20 cellular contexts compared by ENCODE assay signal in the genomic region with DNA sequence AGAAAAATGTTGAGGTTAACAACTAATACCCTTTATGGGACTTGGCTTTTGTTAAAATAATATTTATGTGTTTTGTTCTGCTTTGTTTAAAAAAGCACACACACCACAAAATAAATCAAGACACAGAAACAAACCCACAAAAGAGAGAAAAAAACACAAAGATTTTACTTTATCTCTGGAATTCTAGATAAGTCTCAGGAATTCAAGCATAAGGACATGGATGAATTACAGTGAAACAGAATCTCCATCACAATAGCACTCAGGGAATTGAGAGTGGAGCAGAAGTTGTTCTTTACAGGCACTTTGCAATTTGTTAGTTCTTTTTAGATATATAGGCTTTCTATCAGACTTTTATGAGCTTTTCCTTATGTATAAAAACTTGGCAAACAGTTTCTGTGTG.
A peak's percentile ranks its signal among the peaks of the same experiment; 100 is the strongest.
DNase-seq lines count a peak whose midpoint lies in the region; ATAC-seq, FAIRE-seq and TF ChIP-seq lines count a peak whose summit lies in the region.
"Had no signal": no experiment of that assay in that cellular context is flagged by ENCODE, and none has a peak within 500 bp of the region (broad histone marks: within the 10 kb centered on the region; RNA-seq: fewer than 3 reads in every experiment).

No MANE protein-coding gene starts in this region.

- TF ChIP-seq CTCF in GM23338 (conservative IDR thresholded peaks at IDR 0.05; ENCODE audit: low read depth in 2 of 2), result no peak
- no peak for TF ChIP-seq CTCF in H1 (IDR thresholded peaks at IDR 0.05; ENCODE audit: control extremely low read depth in 1 of 3, insufficient read depth in 1 of 3, low read depth in 1 of 3, low read length in 3 of 3)

- H4K20me1 ChIP-seq in GM23338 (replicated peaks; ENCODE audit: insufficient read depth) (no peaks in the 10 kb centered on the region), H1 (replicated peaks in 1 of 2; ENCODE audit: control insufficient read depth in 1 of 2, insufficient read depth in 2 of 2, low read length in 2 of 2) (no peaks in the 10 kb centered on the region)

- H3K14ac ChIP-seq in H1 (ENCODE audit: insufficient read length) (no peak overlapping the region), mesenchymal stem cell (ENCODE audit: low read length in 2 of 2) (no peak overlapping the region)

- peak; percentile 91 for ATAC-seq in GM23338
- ATAC-seq in GM18505 (IDR thresholded peaks at IDR 0.05; ENCODE audit: unreplicated experiment), result no peak
- no peak for ATAC-seq in left cardiac atrium
- ATAC-seq: GM12878 had no signal

- no peak for TF ChIP-seq RAD21 in H1 (IDR thresholded peaks at IDR 0.05 in 1 of 2, conservative IDR thresholded peaks at IDR 0.05 in 1 of 2; ENCODE audit: low read depth in 2 of 2, low read length in 2 of 2)

- H3K79me2 ChIP-seq in GM23338 (replicated peaks; ENCODE audit: insufficient read depth) (no peaks in the 10 kb centered on the region), H1 (ENCODE audit: control insufficient read depth in 1 of 2, insufficient read depth in 2 of 2, low read length in 2 of 2) (no peaks in the 10 kb centered on the region)

- H3K27ac ChIP-seq in GM23338 (ENCODE audit: low read depth) (peak overlapping the region; percentile 11), H1 (ENCODE audit: low read depth, low read length) (no peak overlapping the region), mesenchymal stem cell (ENCODE audit: low read length, poor library complexity, severe bottlenecking) (no peak overlapping the region)
- H3K27ac ChIP-seq: GM23248, RWPE1, SJCRH30 had no signal

- peaks cover 51% of the 10 kb centered on the region for H3K4me1 Mint-ChIP-seq in GM23338
- H3K4me1 Mint-ChIP-seq: CD14-positive monocyte had no signal

- intact Hi-C loops in left cardiac atrium (cut with DNase I), result no loop called here

- DNase-seq in GM23338 (ENCODE audit: low spot score), result peak; percentile 80
- DNase-seq in NCI-H226, result peak; percentile 17
- no peak for DNase-seq in H1 (ENCODE audit: low read depth in 1 of 2, low spot score in 2 of 2)
- peak; percentile 3 for DNase-seq in mesenchymal stem cell
- DNase-seq in anterior cingulate cortex (lab: John Stamatoyannopoulos, UW), result no peak
- DNase-seq in AG20443 (ENCODE audit: low spot score), result no peak
- no peak for DNase-seq in left cardiac atrium
- DNase-seq: Caco-2, GM23248, MV-4-11, NCI-H1417 treated with DMSO at 0.1 percent for 48 hours, NCI-H2029, NCI-H2227 treated with DMSO at 0.1 percent for 48 hours, NCI-H526, OCI-M1 had no signal

- H3K56ac ChIP-seq in H1 (replicated peaks; ENCODE audit: insufficient read length, low read depth, low read length), result no peak overlapping the region

- TF ChIP-seq EP300 in H1 (IDR thresholded peaks at IDR 0.05; ENCODE audit: borderline replicate concordance in 1 of 2, low read depth in 2 of 2, low read length in 2 of 2), result no peak

- H2BK12ac ChIP-seq in H1 (ENCODE audit: low read depth, low read length), result no peak overlapping the region
- no peak overlapping the region for H2BK12ac ChIP-seq in mesenchymal stem cell (ENCODE audit: low read length in 2 of 2)

- no peaks in the 10 kb centered on the region for H3F3A ChIP-seq in GM23338 (replicated peaks; ENCODE audit: low read depth)

- H4K91ac ChIP-seq in H1 (replicated peaks; ENCODE audit: insufficient read length, low read length) (no peak overlapping the region), mesenchymal stem cell (ENCODE audit: low read length) (no peak overlapping the region)

- POLR2A ChIA-PET in H1 (lab: Charles Lee; ENCODE audit: partially characterized antibody), result interaction anchor here (0.9 kb wide), 1 partner anchor 10 kb away, joined by 3 read pairs; no protein-coding TSS in a partner anchor

- H2AFZ ChIP-seq in GM23338 (no peak overlapping the region), H1 (ENCODE audit: low read length) (no peak overlapping the region), mesenchymal stem cell (ENCODE audit: low read depth, low read length) (no peak overlapping the region)
- H2AFZ ChIP-seq: GM23248 had no signal

- no peak overlapping the region for H3K18ac ChIP-seq in H1 (ENCODE audit: extremely low read depth, low read length)
- no peak overlapping the region for H3K18ac ChIP-seq in mesenchymal stem cell (ENCODE audit: low read depth in 1 of 2, low read length in 2 of 2)

- CTCF ChIA-PET in H1 (lab: Charles Lee; ENCODE audit: partially characterized antibody), result no interaction called here

- peak; percentile 82 for FAIRE-seq in H1 (lab: Jason Lieb, UNC)
- FAIRE-seq: GM12878 had no signal

- peak overlapping the region; percentile 4; the same call in 1 of the 2 replicates for H3K4me3 ChIP-seq in GM23338
- peak overlapping the region in 1 of 4 experiments; percentile 40; a peak in 2 of 8 replicates for H3K4me3 ChIP-seq in H1 (ENCODE audit: extremely low read depth in 1 of 4, insufficient read depth in 2 of 4, low read depth in 3 of 4, low read length in 4 of 4)
- H3K4me3 ChIP-seq in mesenchymal stem cell (ENCODE audit: insufficient read depth in 1 of 2, low read depth in 1 of 2, low read length in 2 of 2), result no peak overlapping the region
- H3K4me3 ChIP-seq: GM12878, GM23248, SJCRH30 had no signal

- H4K8ac ChIP-seq in H1 (ENCODE audit: extremely low read depth, insufficient read depth, low read length), result no peak overlapping the region
- H4K8ac ChIP-seq in mesenchymal stem cell (ENCODE audit: low read length), result no peak overlapping the region

- no peaks in the 10 kb centered on the region for H3K23me2 ChIP-seq in H1 (ENCODE audit: low read depth, low read length)

- H3K27me3 Mint-ChIP-seq in GM23338 (ENCODE audit: insufficient read depth, low read depth, poor library complexity), result peaks cover 1% of the 10 kb centered on the region

- H3K9me3 Mint-ChIP-seq in GM23338, result no peaks in the 10 kb centered on the region

- peak overlapping the region; percentile 46 for H3K4me2 ChIP-seq in GM23338
- H3K4me2 ChIP-seq in H1 (ENCODE audit: insufficient read depth in 1 of 2, low read depth in 2 of 2, low read length in 2 of 2), result peak overlapping the region; percentile 7 to 18; a peak in 1 of 4 replicates
- H3K4me2 ChIP-seq in mesenchymal stem cell (ENCODE audit: low read length, poor library complexity, severe bottlenecking), result no peak overlapping the region

- no peak overlapping the region for H3K9ac ChIP-seq in H1 (replicated peaks in 1 of 4; ENCODE audit: extremely low read depth in 1 of 4, low read depth in 3 of 4, low read length in 3 of 4)
- no peak overlapping the region for H3K9ac ChIP-seq in mesenchymal stem cell (ENCODE audit: low read length)
- H3K9ac ChIP-seq: GM23248 had no signal

- H3K9me2 ChIP-seq in GM23338 (ENCODE audit: insufficient read depth), result no peaks in the 10 kb centered on the region

- peak overlapping the region; percentile 98 for H3K27ac Mint-ChIP-seq in GM23338
- H3K27ac Mint-ChIP-seq: CD14-positive monocyte had no signal

- H3K4ac ChIP-seq in H1 (replicated peaks; ENCODE audit: insufficient read length, low read depth, low read length) (no peak overlapping the region), mesenchymal stem cell (ENCODE audit: low read depth in 1 of 2, low read length in 2 of 2) (no peak overlapping the region)

- H3K27me3 ChIP-seq in GM23338 (ENCODE audit: insufficient read depth) (no peaks in the 10 kb centered on the region), H1 (replicated peaks in 1 of 4; ENCODE audit: control insufficient read depth in 3 of 4, extremely low read depth in 1 of 4, insufficient read depth in 3 of 4, low read length in 3 of 4) (no peaks in the 10 kb centered on the region), mesenchymal stem cell (ENCODE audit: control insufficient read depth in 1 of 2, insufficient read depth in 1 of 2, low read length in 2 of 2) (no peaks in the 10 kb centered on the region)
- H3K27me3 ChIP-seq: SJCRH30 had no signal

- no peaks in the 10 kb centered on the region for H3K36me3 ChIP-seq in GM23338 (ENCODE audit: insufficient read depth)
- H3K36me3 ChIP-seq in H1 (ENCODE audit: control insufficient read depth in 2 of 4, insufficient read depth in 4 of 4, low read length in 3 of 4), result no peaks in the 10 kb centered on the region
- H3K36me3 ChIP-seq in mesenchymal stem cell (ENCODE audit: control insufficient read depth in 1 of 2, insufficient read depth in 2 of 2, low read depth in 1 of 2, low read length in 2 of 2), result no peaks in the 10 kb centered on the region
- H3K36me3 ChIP-seq: SJCRH30 had no signal

- peak overlapping the region; percentile 76 for H4K5ac ChIP-seq in H1 (ENCODE audit: insufficient read length, low read depth, low read length)

- H2BK120ac ChIP-seq in H1 (replicated peaks; ENCODE audit: low read depth, low read length) (no peak overlapping the region), mesenchymal stem cell (ENCODE audit: low read depth, low read length) (no peak overlapping the region)

- no peak overlapping the region for H2BK20ac ChIP-seq in H1 (ENCODE audit: low read length)

- H3K4me1 ChIP-seq in GM23338 (ENCODE audit: insufficient read depth) (peaks cover 41% of the 10 kb centered on the region), H1 (replicated peaks in 1 of 4; ENCODE audit: control insufficient read depth in 3 of 4, insufficient read depth in 4 of 4, low read length in 3 of 4) (peaks cover 5 to 20% (median 10%) of the 10 kb centered on the region in 4 experiments; a peak in 4 of 7 replicates), mesenchymal stem cell (ENCODE audit: control insufficient read depth, insufficient read depth, low read depth, low read length) (peaks cover 4% of the 10 kb centered on the region)
- H3K4me1 ChIP-seq: Caco-2 had no signal

- TF ChIP-seq POLR2A in H1 (IDR thresholded peaks at IDR 0.05; ENCODE audit: control extremely low read depth in 1 of 2, low read depth in 2 of 2, low read length in 2 of 2) (no peak), GM18505 (IDR thresholded peaks at IDR 0.05; ENCODE audit: borderline replicate concordance, extremely low read depth, insufficient read depth, insufficient read length) (no peak)

- H2AK5ac ChIP-seq in H1 (ENCODE audit: low read depth, low read length) (no peak overlapping the region), mesenchymal stem cell (ENCODE audit: low read length, severe bottlenecking) (no peak overlapping the region)

- H3K79me1 ChIP-seq in H1 (ENCODE audit: low read depth, low read length) (no peaks in the 10 kb centered on the region), mesenchymal stem cell (replicated peaks; ENCODE audit: low read length, poor library complexity, severe bottlenecking) (no peaks in the 10 kb centered on the region)

- H3K9me3 ChIP-seq in H1 (ENCODE audit: insufficient read depth in 2 of 2, low read depth in 1 of 2, low read length in 1 of 2), result no peaks in the 10 kb centered on the region
- no peaks in the 10 kb centered on the region for H3K9me3 ChIP-seq in mesenchymal stem cell (ENCODE audit: control insufficient read depth, low read length)
- H3K9me3 ChIP-seq: Caco-2, SJCRH30 had no signal

- no peaks in the 10 kb centered on the region; the same call in 2 of the 3 replicates for H3K36me3 Mint-ChIP-seq in GM23338 (ENCODE audit: low read depth)
- H3K36me3 Mint-ChIP-seq: CD14-positive monocyte had no signal

- H2BK5ac ChIP-seq in H1 (ENCODE audit: low read depth, low read length) (no peak overlapping the region), mesenchymal stem cell (ENCODE audit: low read depth, low read length, poor library complexity, severe bottlenecking) (no peak overlapping the region)

- H3K23ac ChIP-seq in H1 (ENCODE audit: insufficient read length) (no peak overlapping the region), mesenchymal stem cell (ENCODE audit: low read length in 2 of 2) (no peak overlapping the region)

- H2BK15ac ChIP-seq in H1 (ENCODE audit: low read length) (no peak overlapping the region), mesenchymal stem cell (ENCODE audit: low read depth, poor library complexity, severe bottlenecking) (no peak overlapping the region)

- peak overlapping the region; percentile 64 for H3K4me3 Mint-ChIP-seq in GM23338
- H3K4me3 Mint-ChIP-seq: CD14-positive monocyte had no signal

Comparison
In these comparisons a context has a peak if more than half of its experiments do, and no peak if none do; other contexts are left out.
1. DNase-seq: peak in GM23338 (single experiment), NCI-H226 (single experiment) and mesenchymal stem cell (single experiment); none in H1 (0 of 2), anterior cingulate cortex (0 of 58), AG20443 (single experiment) and left cardiac atrium (single experiment).